8 cellular contexts compared by ENCODE assay signal in the genomic region with DNA sequence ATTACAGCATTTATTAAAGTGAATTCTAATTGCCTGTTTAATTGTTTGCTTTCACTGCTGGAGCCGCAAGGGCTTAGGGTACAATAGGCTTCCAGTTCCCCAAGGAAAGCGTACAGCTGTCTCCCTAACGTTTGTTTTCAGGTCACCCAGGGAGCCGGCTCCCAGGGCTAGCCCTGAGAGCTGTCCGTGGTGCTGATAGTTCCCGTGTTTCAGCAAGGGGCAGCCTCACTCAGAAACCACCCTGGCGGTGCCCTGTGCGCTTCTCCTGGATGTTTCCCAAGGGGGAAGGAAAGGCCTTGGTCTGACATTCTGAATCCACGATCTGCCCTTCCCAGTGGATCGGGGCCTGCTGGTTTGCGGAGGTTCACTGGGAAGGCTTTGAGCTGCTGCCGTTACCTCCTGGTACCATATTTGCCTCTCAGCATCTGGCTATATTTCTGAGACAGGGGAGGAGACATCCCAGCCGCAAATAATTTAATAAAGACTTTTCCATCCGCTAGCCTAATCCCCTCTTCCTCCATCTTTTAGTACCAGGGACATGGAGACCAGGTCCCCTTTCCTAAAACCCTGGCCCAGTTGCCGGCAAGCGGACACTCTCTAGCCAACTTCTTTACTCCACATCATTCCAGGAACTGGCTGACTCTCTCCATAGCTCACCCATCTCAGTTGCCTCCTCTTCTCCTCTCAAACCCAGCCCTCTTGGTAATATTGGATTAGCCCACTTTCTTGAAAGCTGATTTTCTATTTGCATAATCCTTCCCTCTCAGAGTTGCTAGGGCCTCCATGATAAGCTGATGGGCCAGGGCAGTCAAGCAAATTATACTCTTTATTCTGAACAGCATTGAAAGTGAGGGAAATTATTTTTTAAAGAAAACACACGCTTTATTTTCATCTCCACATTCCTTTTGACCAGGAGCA.
DNase-seq lines count a peak whose midpoint lies in the region; ATAC-seq lines count a peak whose summit lies in the region.

No MANE protein-coding gene starts in this region.

- no peak overlapping the region for H3K27ac ChIP-seq in SK-N-MC

- H3K36me3 ChIP-seq in H7 (replicated peaks; ENCODE audit: control insufficient read depth, insufficient read depth, low read length) (no peaks in the 10 kb centered on the region), SK-N-MC (ENCODE audit: insufficient read depth, low read length) (no peaks in the 10 kb centered on the region)

- ATAC-seq in GM18502 (IDR thresholded peaks at IDR 0.05; ENCODE audit: poor library complexity, unreplicated experiment) (no peak), GM19452 (IDR thresholded peaks at IDR 0.05; ENCODE audit: unreplicated experiment) (no peak)

- no peaks in the 10 kb centered on the region; the same call in 1 of the 2 replicates for H3K27me3 ChIP-seq in H7 (ENCODE audit: control insufficient read depth, insufficient read depth, low read length)

- H3K4me3 ChIP-seq in H7 (ENCODE audit: insufficient read depth, low read depth, low read length) (no peak overlapping the region), SK-N-MC (no peak overlapping the region)

- H3K9me3 ChIP-seq in SK-N-MC (ENCODE audit: low read depth, low read length) = no peaks in the 10 kb centered on the region

- no peak overlapping the region for H3K9ac ChIP-seq in SK-N-MC (ENCODE audit: insufficient read length)

- DNase-seq in ACHN (peak; percentile 46), H7 (peak; percentile 87), SK-N-MC (ENCODE audit: low read depth, low spot score) (peak; percentile 12), germinal center (ENCODE audit: low spot score) (peak; percentile 27), NCI-H2196 (lab: John Stamatoyannopoulos, UW; ENCODE audit: unreplicated experiment) (no peak)
- peak; percentile 56 for DNase-seq in stimulated activated CD8-positive, alpha-beta memory T cell treated with anti-CD3 and anti-CD28 coated beads, Interleukin-4, amount 100 ng/mL, for 48 hours

- in situ Hi-C loops in ACHN (cut with HindIII; ENCODE audit: low pct_ligation_motif_present, low pct_unique_long_range_greater_than_20kb, low sequenced_read_pairs) = no loop called here
